Comparison of ENCODE assay signal across 1 cellular context in the genomic region with DNA sequence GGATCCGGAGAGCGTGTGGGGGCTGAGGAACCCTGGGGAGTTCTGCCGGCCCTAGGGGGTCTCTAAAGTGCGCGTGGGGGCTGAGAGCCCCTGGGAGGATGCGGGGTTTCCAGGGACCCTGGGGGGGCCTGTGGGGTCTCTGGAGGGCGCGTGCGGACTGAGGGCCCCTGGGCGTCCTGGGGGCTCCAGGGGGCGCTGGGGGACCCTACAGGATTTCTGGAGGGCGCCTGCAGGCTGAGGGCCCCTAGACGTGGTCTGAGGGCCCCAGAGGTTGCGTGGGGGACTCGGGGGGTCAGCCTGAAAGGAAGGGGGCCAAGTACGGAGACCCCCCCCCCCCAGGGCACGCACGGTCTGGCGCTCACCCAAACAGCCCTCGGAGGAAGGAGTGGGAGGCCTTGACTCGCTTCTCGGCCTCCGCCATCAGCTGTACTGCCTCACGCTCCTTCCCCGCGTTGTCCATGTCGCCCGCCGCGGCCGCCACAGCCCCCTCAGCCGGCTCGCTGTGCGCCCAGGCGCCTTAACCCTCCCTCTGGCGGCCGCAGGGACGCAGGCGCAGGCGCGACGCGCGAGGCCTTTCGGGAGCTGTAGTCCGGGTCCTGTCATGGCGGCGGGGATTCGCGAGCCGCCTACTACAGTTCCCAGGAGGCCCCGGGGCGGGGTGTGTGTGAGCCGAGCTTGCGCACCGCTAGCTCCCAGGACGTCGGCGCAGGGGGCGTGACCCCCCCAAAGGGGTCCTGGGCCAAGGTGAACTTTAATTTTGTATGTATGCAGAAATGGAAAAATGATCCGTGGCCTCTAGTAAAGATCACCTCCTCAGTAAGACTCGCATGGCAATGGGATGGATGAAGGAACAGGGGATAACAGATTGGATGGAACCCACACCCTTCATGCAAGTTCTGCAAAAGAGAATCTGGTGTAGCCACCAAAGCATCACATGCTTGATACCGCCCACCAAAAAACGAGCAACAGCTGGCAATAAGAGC.
TF ChIP-seq lines count a peak whose summit lies in the region.

TSS of gene NAPB (minus strand) at position 546 of the 983 bp plus-strand sequence. CDS start at position 460, 86 bp downstream.

TF ChIP-seq in HEK293, 187 proteins besides CTCF, POLR2A, EP300 and RAD21 (continued from another document):
- TF ChIP-seq, protein P1, sequence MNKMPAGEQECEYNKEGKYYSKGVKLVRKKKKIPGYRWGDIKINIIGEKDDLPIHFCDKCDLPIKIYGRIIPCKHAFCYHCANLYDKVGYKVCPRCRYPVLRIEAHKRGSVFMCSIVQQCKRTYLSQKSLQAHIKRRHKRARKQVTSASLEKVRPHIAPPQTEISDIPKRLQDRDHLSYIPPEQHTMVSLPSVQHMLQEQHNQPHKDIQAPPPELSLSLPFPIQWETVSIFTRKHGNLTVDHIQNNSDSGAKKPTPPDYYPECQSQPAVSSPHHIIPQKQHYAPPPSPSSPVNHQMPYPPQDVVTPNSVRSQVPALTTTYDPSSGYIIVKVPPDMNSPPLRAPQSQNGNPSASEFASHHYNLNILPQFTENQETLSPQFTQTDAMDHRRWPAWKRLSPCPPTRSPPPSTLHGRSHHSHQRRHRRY (tag by site-specific recombination; IDR thresholded peaks at IDR 0.05) = no peak
- TF ChIP-seq ZNF175 (tag by site-specific recombination; IDR thresholded peaks at IDR 0.05) = no peak
- peak; percentile 42; the same call in 1 of the 2 replicates for TF ChIP-seq KLF8 (tag by site-specific recombination; IDR thresholded peaks at IDR 0.05)
- no peak for TF ChIP-seq ZBTB49 (tag by site-specific recombination; IDR thresholded peaks at IDR 0.05; ENCODE audit: low read depth)
- no peak for TF ChIP-seq ZNF776 (tag by site-specific recombination; IDR thresholded peaks at IDR 0.05; ENCODE audit: borderline replicate concordance)
- no peak for TF ChIP-seq ZNF174 (tag by site-specific recombination; IDR thresholded peaks at IDR 0.05)
- TF ChIP-seq ZBTB6 (tag by site-specific recombination; IDR thresholded peaks at IDR 0.05) = no peak
- TF ChIP-seq ZBTB48 (tag by site-specific recombination; IDR thresholded peaks at IDR 0.05) = peak; percentile 70
- TF ChIP-seq, protein P2, sequence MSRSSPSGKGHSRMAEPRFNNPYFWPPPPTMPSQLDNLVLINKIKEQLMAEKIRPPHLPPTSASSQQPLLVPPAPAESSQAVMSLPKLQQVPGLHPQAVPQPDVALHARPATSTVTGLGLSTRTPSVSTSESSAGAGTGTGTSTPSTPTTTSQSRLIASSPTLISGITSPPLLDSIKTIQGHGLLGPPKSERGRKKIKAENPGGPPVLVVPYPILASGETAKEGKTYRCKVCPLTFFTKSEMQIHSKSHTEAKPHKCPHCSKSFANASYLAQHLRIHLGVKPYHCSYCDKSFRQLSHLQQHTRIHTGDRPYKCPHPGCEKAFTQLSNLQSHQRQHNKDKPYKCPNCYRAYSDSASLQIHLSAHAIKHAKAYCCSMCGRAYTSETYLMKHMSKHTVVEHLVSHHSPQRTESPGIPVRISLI (tag by site-specific recombination; IDR thresholded peaks at IDR 0.05) = no peak
- peak; percentile 59 for TF ChIP-seq ZFHX2 (tag by site-specific recombination; conservative IDR thresholded peaks at IDR 0.05)
